In genomic region chr17:76354747-76355310, GRCh38 we compare ENCODE assay signal across 8 cellular contexts. TPM values are rescaled to one million over a fixed set of nuclear protein-coding genes. Genes with fewer than 3 reads are reported as not detected.
A peak's percentile ranks its signal among the peaks of the same experiment; 100 is the strongest.
DNase-seq lines count a peak whose midpoint lies in the region; ATAC-seq and TF ChIP-seq lines count a peak whose summit lies in the region.

No MANE protein-coding gene starts in this region.

- no peak overlapping the region for H3K27ac ChIP-seq in effector memory CD4-positive, alpha-beta T cell (ENCODE audit: insufficient read depth, low read length, poor library complexity, severe bottlenecking)

- no peaks in the 10 kb centered on the region for H3K9me3 Mint-ChIP-seq in activated naive CD4-positive, alpha-beta T cell treated with anti-CD3 and anti-CD28 coated beads, Interleukin-2, amount 50 U/mL, for 24 hours
- no peaks in the 10 kb centered on the region for H3K9me3 Mint-ChIP-seq in activated naive CD4-positive, alpha-beta T cell treated with anti-CD3 and anti-CD28 coated beads, Interleukin-2, amount 50 U/mL, for 72 hours
- H3K9me3 Mint-ChIP-seq in endothelial cell (ENCODE audit: unreplicated experiment): no peaks in the 10 kb centered on the region
- no peaks in the 10 kb centered on the region for H3K9me3 Mint-ChIP-seq in stimulated activated naive CD8-positive, alpha-beta T cell treated with anti-CD3 and anti-CD28 coated beads, Interleukin-15, amount 100 ng/mL, for 72 hours

- no peaks in the 10 kb centered on the region for H3K9me3 ChIP-seq in effector memory CD4-positive, alpha-beta T cell (ENCODE audit: control insufficient read depth, low read length)

- TF ChIP-seq CTCF in endothelial cell (IDR thresholded peaks at IDR 0.05; ENCODE audit: unreplicated experiment): no peak

- peaks cover 13% of the 10 kb centered on the region for H3K4me1 Mint-ChIP-seq in activated naive CD4-positive, alpha-beta T cell treated with anti-CD3 and anti-CD28 coated beads, Interleukin-2, amount 50 U/mL, for 24 hours
- peaks cover 20% of the 10 kb centered on the region for H3K4me1 Mint-ChIP-seq in endothelial cell (ENCODE audit: unreplicated experiment)
- H3K4me1 Mint-ChIP-seq in stimulated activated naive CD8-positive, alpha-beta T cell treated with anti-CD3 and anti-CD28 coated beads, Interleukin-15, amount 100 ng/mL, for 72 hours: peaks cover 38% of the 10 kb centered on the region

- H3K36me3 Mint-ChIP-seq in activated naive CD4-positive, alpha-beta T cell treated with anti-CD3 and anti-CD28 coated beads, Interleukin-2, amount 50 U/mL, for 24 hours: no peaks in the 10 kb centered on the region
- peaks cover 0 to 4% of the 10 kb centered on the region in 2 donors for H3K36me3 Mint-ChIP-seq in activated naive CD4-positive, alpha-beta T cell treated with anti-CD3 and anti-CD28 coated beads, Interleukin-2, amount 50 U/mL, for 72 hours
- no peaks in the 10 kb centered on the region for H3K36me3 Mint-ChIP-seq in endothelial cell (ENCODE audit: low read depth, unreplicated experiment)

- H3K27me3 Mint-ChIP-seq in activated naive CD4-positive, alpha-beta T cell treated with anti-CD3 and anti-CD28 coated beads, Interleukin-2, amount 50 U/mL, for 24 hours: no peaks in the 10 kb centered on the region
- peaks cover 18% of the 10 kb centered on the region for H3K27me3 Mint-ChIP-seq in endothelial cell (ENCODE audit: unreplicated experiment)
- no peaks in the 10 kb centered on the region for H3K27me3 Mint-ChIP-seq in stimulated activated naive CD8-positive, alpha-beta T cell treated with anti-CD3 and anti-CD28 coated beads, Interleukin-15, amount 100 ng/mL, for 72 hours

- no peaks in the 10 kb centered on the region for H3K27me3 ChIP-seq in effector memory CD4-positive, alpha-beta T cell (replicated peaks; ENCODE audit: control insufficient read depth, insufficient read depth, low read length, poor library complexity, severe bottlenecking)

- no peak for ATAC-seq in activated naive CD4-positive, alpha-beta T cell treated with anti-CD3 and anti-CD28 coated beads, Interleukin-2, amount 50 U/mL, for 72 hours
- ATAC-seq in stimulated activated naive CD8-positive, alpha-beta T cell treated with anti-CD3 and anti-CD28 coated beads, Interleukin-15, amount 100 ng/mL, for 72 hours: no peak
- no peak for ATAC-seq in GM21825 (IDR thresholded peaks at IDR 0.05; ENCODE audit: unreplicated experiment)
- ATAC-seq in left lobe of liver: no peak

- H3K4me3 ChIP-seq in effector memory CD4-positive, alpha-beta T cell (ENCODE audit: insufficient read depth, low read depth, low read length, poor library complexity, severe bottlenecking): no peak overlapping the region

- H3K4me3 Mint-ChIP-seq in activated naive CD4-positive, alpha-beta T cell treated with anti-CD3 and anti-CD28 coated beads, Interleukin-2, amount 50 U/mL, for 24 hours: peak overlapping the region; percentile 91
- peak overlapping the region; percentile 98 for H3K4me3 Mint-ChIP-seq in endothelial cell (ENCODE audit: unreplicated experiment)
- peak overlapping the region; percentile 90 to 94 for H3K4me3 Mint-ChIP-seq in stimulated activated naive CD8-positive, alpha-beta T cell treated with anti-CD3 and anti-CD28 coated beads, Interleukin-15, amount 100 ng/mL, for 72 hours

- DNase-seq in activated naive CD4-positive, alpha-beta T cell treated with anti-CD3 and anti-CD28 coated beads, Interleukin-2, amount 50 U/mL, for 72 hours (ENCODE audit: low spot score in 2 of 2): no peak
- DNase-seq in OCI-M2 (lab: John Stamatoyannopoulos, UW; ENCODE audit: unreplicated experiment) (peak; percentile 61), endothelial cell (ENCODE audit: low spot score) (no peak), left lobe of liver (ENCODE audit: low spot score) (no peak)
- DNase-seq in stimulated activated naive CD8-positive, alpha-beta T cell treated with anti-CD3 and anti-CD28 coated beads, Interleukin-15, amount 100 ng/mL, for 72 hours: peak in 1 of 2 donors; percentile 12
- no peak for DNase-seq in effector memory CD4-positive, alpha-beta T cell

- no peaks in the 10 kb centered on the region for H3K4me1 ChIP-seq in effector memory CD4-positive, alpha-beta T cell (ENCODE audit: control insufficient read depth, insufficient read depth, low read length, poor library complexity, severe bottlenecking)

- H3K27ac Mint-ChIP-seq in activated naive CD4-positive, alpha-beta T cell treated with anti-CD3 and anti-CD28 coated beads, Interleukin-2, amount 50 U/mL, for 24 hours: peak overlapping the region; percentile 79
- peak overlapping the region in 1 of 2 donors; percentile 86 for H3K27ac Mint-ChIP-seq in activated naive CD4-positive, alpha-beta T cell treated with anti-CD3 and anti-CD28 coated beads, Interleukin-2, amount 50 U/mL, for 72 hours
- no peak overlapping the region for H3K27ac Mint-ChIP-seq in endothelial cell (ENCODE audit: unreplicated experiment)
- H3K27ac Mint-ChIP-seq in stimulated activated naive CD8-positive, alpha-beta T cell treated with anti-CD3 and anti-CD28 coated beads, Interleukin-15, amount 100 ng/mL, for 72 hours: peak overlapping the region in 1 of 2 donors; percentile 65

- H3K36me3 ChIP-seq in effector memory CD4-positive, alpha-beta T cell (ENCODE audit: control insufficient read depth, insufficient read depth, low read length): no peaks in the 10 kb centered on the region

RNA-seq across cellular contexts. Expression of gene PRPSAP1, which starts 1.1 kb away (rescaled TPM):
- 10 to 100 TPM; 17.2 to 31.2 TPM for total RNA-seq in activated naive CD4-positive, alpha-beta T cell treated with anti-CD3 and anti-CD28 coated beads, Interleukin-2, amount 50 U/mL, for 72 hours
- total RNA-seq in endothelial cell (ENCODE audit: unreplicated experiment): 136 TPM
- total RNA-seq in left lobe of liver: 55.0 TPM

RNA-seq across cellular contexts. Expression of gene SPHK1, which starts 29.6 kb away (rescaled TPM):
- total RNA-seq in activated naive CD4-positive, alpha-beta T cell treated with anti-CD3 and anti-CD28 coated beads, Interleukin-2, amount 50 U/mL, for 72 hours: 10 to 100 TPM in 1 of 2 donors, 1 to 10 TPM in 1; 7.1 to 11.9 TPM
- total RNA-seq in endothelial cell (ENCODE audit: unreplicated experiment): 15.4 TPM
- total RNA-seq in left lobe of liver: 0.93 TPM

RNA-seq across cellular contexts. Expression of gene QRICH2, which starts 46.8 kb away (rescaled TPM):
- total RNA-seq in activated naive CD4-positive, alpha-beta T cell treated with anti-CD3 and anti-CD28 coated beads, Interleukin-2, amount 50 U/mL, for 72 hours: 1 to 10 TPM in 1 of 2 donors, under 1 TPM in 1; 0.46 to 1.8 TPM
- 15.0 TPM for total RNA-seq in endothelial cell (ENCODE audit: unreplicated experiment)
- 2.6 TPM for total RNA-seq in left lobe of liver
